Comparison of ENCODE assay signal across 9 cellular contexts in the genomic region with DNA sequence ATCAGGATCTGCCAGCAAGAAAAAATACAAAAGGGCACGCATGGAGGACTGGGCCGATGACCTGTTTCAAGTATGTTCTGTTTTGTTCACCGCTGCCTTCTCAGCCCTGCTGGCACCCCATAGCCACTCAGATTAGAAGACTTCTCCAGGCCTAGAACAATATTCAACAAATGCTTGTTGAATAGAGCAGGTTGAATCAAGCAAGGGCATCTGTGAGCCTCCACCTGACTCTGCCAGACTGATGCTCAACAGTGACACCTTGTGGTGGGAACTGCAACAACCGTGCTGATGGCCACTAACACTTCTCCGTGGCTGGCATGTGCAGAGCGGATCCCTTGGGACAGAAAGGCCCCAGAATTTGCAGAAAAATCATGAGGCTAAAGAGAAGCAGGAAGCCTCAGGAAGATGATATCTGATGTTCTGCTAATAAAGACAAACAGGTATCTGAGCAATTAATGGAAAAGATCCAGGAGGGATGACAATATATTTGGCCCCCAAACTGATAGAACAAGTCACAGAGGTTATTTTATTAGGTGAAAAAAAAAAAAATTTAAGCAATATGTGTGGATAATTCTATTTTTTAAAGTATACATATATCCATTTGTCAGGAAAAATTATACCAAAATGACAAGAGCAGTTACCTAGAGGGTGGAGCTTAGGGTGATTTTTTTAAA.
DNase-seq lines count a peak whose midpoint lies in the region; ATAC-seq and TF ChIP-seq lines count a peak whose summit lies in the region.
"Had no signal": no experiment of that assay in that cellular context is flagged by ENCODE, and none has a peak within 500 bp of the region (broad histone marks: within the 10 kb centered on the region; RNA-seq: fewer than 3 reads in every experiment).

No MANE protein-coding gene starts in this region.

- peak in 2 of 3 donors; percentile 30 to 35 for TF ChIP-seq CTCF in breast epithelium (IDR thresholded peaks at IDR 0.05)
- peak in 1 of 3 experiments; percentile 45 for TF ChIP-seq CTCF in esophagus muscularis mucosa (IDR thresholded peaks at IDR 0.05)

- WGBS in esophagus muscularis mucosa = 56% methylated on average over 6 of the region's 6 CpGs

- H3K4me3 ChIP-seq in breast epithelium (no peak overlapping the region), esophagus muscularis mucosa (no peak overlapping the region)
- H3K4me3 ChIP-seq: BLaER1 treated with 17β-estradiol and CSF1 and Interleukin-3, amounts not matched to agents 10 nM and 100 nM had no signal

- no peaks in the 10 kb centered on the region for H3K27me3 ChIP-seq in breast epithelium
- peaks cover 0 to 37% (median 0%) of the 10 kb centered on the region in 4 donors for H3K27me3 ChIP-seq in esophagus muscularis mucosa
- H3K27me3 ChIP-seq: BLaER1 treated with 17β-estradiol and CSF1 and Interleukin-3, amounts not matched to agents 10 nM and 100 nM had no signal

- H3K4me1 ChIP-seq in breast epithelium (no peaks in the 10 kb centered on the region), esophagus muscularis mucosa (no peaks in the 10 kb centered on the region)

- TF ChIP-seq POLR2A in breast epithelium (IDR thresholded peaks at IDR 0.05) = no peak
- no peak for TF ChIP-seq POLR2A in esophagus muscularis mucosa (IDR thresholded peaks at IDR 0.05; ENCODE audit: low read depth)

- intact Hi-C loops in breast epithelium (cut with DNase I; ENCODE audit: low total_unique reads) = no loop called here
- intact Hi-C loops in esophagus muscularis mucosa (cut with DNase I) = no loop called here

- no peaks in the 10 kb centered on the region for H3K9me3 ChIP-seq in breast epithelium
- peaks cover 0 to 13% (median 0%) of the 10 kb centered on the region in 4 donors for H3K9me3 ChIP-seq in esophagus muscularis mucosa

- DNase-seq in NCI-H1436 (lab: John Stamatoyannopoulos, UW) (peak; percentile 25), NCI-H1436 treated with DMSO at 0.1 percent for 48 hours (lab: John Stamatoyannopoulos, UW) (no peak), LHCN-M2 (ENCODE audit: low read depth) (peak; percentile 48), SHP77 (lab: John Stamatoyannopoulos, UW) (peak; percentile 64 to 66), breast epithelium (ENCODE audit: low spot score in 2 of 2) (no peak), mucosa of gallbladder (ENCODE audit: low spot score) (peak; percentile 46), esophagus muscularis mucosa (ENCODE audit: extremely low spot score) (no peak)

- no peak for TF ChIP-seq EP300 in esophagus muscularis mucosa (IDR thresholded peaks at IDR 0.05)

- no peaks in the 10 kb centered on the region for H3K36me3 ChIP-seq in breast epithelium
- H3K36me3 ChIP-seq in esophagus muscularis mucosa = no peaks in the 10 kb centered on the region
- H3K36me3 ChIP-seq: BLaER1 treated with 17β-estradiol and CSF1 and Interleukin-3, amounts not matched to agents 10 nM and 100 nM had no signal

- H3K27ac ChIP-seq in breast epithelium (no peak overlapping the region), esophagus muscularis mucosa (replicated peaks in 1 of 4) (no peak overlapping the region)
- H3K27ac ChIP-seq: BLaER1 treated with 17β-estradiol and CSF1 and Interleukin-3, amounts not matched to agents 10 nM and 100 nM had no signal

- ATAC-seq in HG02973 (IDR thresholded peaks at IDR 0.05; ENCODE audit: unreplicated experiment) = no peak

Comparison
In these comparisons a context has a peak if more than half of its experiments do, and no peak if none do; other contexts are left out.
1. DNase-seq: peak in NCI-H1436 (single experiment), LHCN-M2 (single experiment), SHP77 (2 of 2) and mucosa of gallbladder (single experiment); none in NCI-H1436 treated with DMSO at 0.1 percent for 48 hours (single experiment), breast epithelium (0 of 2) and esophagus muscularis mucosa (single experiment).